Comparison of ENCODE assay signal across 8 cellular contexts in genomic region chr19:33819875-33820781, GRCh38. TPM values are rescaled to one million over a fixed set of nuclear protein-coding genes. Genes with fewer than 3 reads are reported as not detected.
DNase-seq lines count a peak whose midpoint lies in the region; ATAC-seq and TF ChIP-seq lines count a peak whose summit lies in the region.

No MANE protein-coding gene starts in this region.

- POLR2A ChIA-PET in activated CD8-positive, alpha-beta T cell treated with anti-CD3 and anti-CD28 coated beads, Interleukin-2, amount 10 ng/mL, durations not matched to agents 7 days and 5 days (lab: Charles Lee), result no interaction called here

- peaks cover 18% of the 10 kb centered on the region for H3K27me3 Mint-ChIP-seq in activated CD8-positive, alpha-beta T cell treated with anti-CD3 and anti-CD28 coated beads, Interleukin-2, amount 10 ng/mL, durations not matched to agents 7 days and 5 days (ENCODE audit: low read depth)

- H3K36me3 Mint-ChIP-seq in activated CD8-positive, alpha-beta T cell treated with anti-CD3 and anti-CD28 coated beads, Interleukin-2, amount 10 ng/mL, durations not matched to agents 7 days and 5 days (ENCODE audit: low read depth), result no peaks in the 10 kb centered on the region

- no peaks in the 10 kb centered on the region for H3K36me3 ChIP-seq in mucosa of descending colon (ENCODE audit: low read depth)

- no peaks in the 10 kb centered on the region for H3K9me3 ChIP-seq in mucosa of descending colon

- H3K9me3 Mint-ChIP-seq in activated CD8-positive, alpha-beta T cell treated with anti-CD3 and anti-CD28 coated beads, Interleukin-2, amount 10 ng/mL, durations not matched to agents 7 days and 5 days (ENCODE audit: insufficient read depth), result no peaks in the 10 kb centered on the region

- peak overlapping the region; percentile 70 for H3K4me3 Mint-ChIP-seq in activated CD8-positive, alpha-beta T cell treated with anti-CD3 and anti-CD28 coated beads, Interleukin-2, amount 10 ng/mL, durations not matched to agents 7 days and 5 days

- DNase-seq in NCI-H1105 treated with DMSO at 0.1 percent for 48 hours (lab: John Stamatoyannopoulos, UW) (peak; percentile 32), epithelial cell of esophagus (ENCODE audit: low read depth) (peak; percentile 99), mucosa of descending colon (peak; percentile 80 to 89 (median 85))
- peak; percentile 76 for DNase-seq in activated CD8-positive, alpha-beta T cell treated with anti-CD3 and anti-CD28 coated beads, Interleukin-2, amount 10 ng/mL, durations not matched to agents 7 days and 5 days
- DNase-seq in stimulated activated naive CD4-positive, alpha-beta T cell treated with Interleukin-2 at 50 U/mL for 16 hours (lab: John Stamatoyannopoulos, UW), result peak; percentile 53

- peak overlapping the region; percentile 32 for H3K4me3 ChIP-seq in epithelial cell of esophagus (ENCODE audit: low read length)
- H3K4me3 ChIP-seq in mucosa of descending colon, result no peak overlapping the region

- peak; percentile 81 for ATAC-seq in activated CD8-positive, alpha-beta T cell treated with anti-CD3 and anti-CD28 coated beads, Interleukin-2, amount 10 ng/mL, durations not matched to agents 7 days and 5 days
- peak; percentile 94 for ATAC-seq in mucosa of descending colon
- no peak for ATAC-seq in HG02870 (IDR thresholded peaks at IDR 0.05; ENCODE audit: unreplicated experiment)
- no peak for ATAC-seq in HG02852 (IDR thresholded peaks at IDR 0.05; ENCODE audit: unreplicated experiment)

- peaks cover 11% of the 10 kb centered on the region for H3K4me1 ChIP-seq in mucosa of descending colon (ENCODE audit: low read depth)

- H3K4me1 Mint-ChIP-seq in activated CD8-positive, alpha-beta T cell treated with anti-CD3 and anti-CD28 coated beads, Interleukin-2, amount 10 ng/mL, durations not matched to agents 7 days and 5 days (ENCODE audit: low read depth), result peaks cover 27% of the 10 kb centered on the region

- peak overlapping the region; percentile 57 for H3K27ac Mint-ChIP-seq in activated CD8-positive, alpha-beta T cell treated with anti-CD3 and anti-CD28 coated beads, Interleukin-2, amount 10 ng/mL, durations not matched to agents 7 days and 5 days

- CTCF ChIA-PET in activated CD8-positive, alpha-beta T cell treated with anti-CD3 and anti-CD28 coated beads, Interleukin-2, amount 10 ng/mL, durations not matched to agents 7 days and 5 days (lab: Charles Lee), result interaction anchor here (1.1 to 3.4 kb wide), 5 partner anchors 15 to 222 kb away, joined by 3 to 19 read pairs (median 4); no protein-coding TSS in a partner anchor

- TF ChIP-seq CTCF in GM12873 (IDR thresholded peaks at IDR 0.05; ENCODE audit: insufficient read depth, low read depth, low read length, missing control alignments) (peak; percentile 1), epithelial cell of esophagus (IDR thresholded peaks at IDR 0.05; ENCODE audit: insufficient read depth, low read depth, low read length, missing control alignments) (no peak), mucosa of descending colon (IDR thresholded peaks at IDR 0.05) (no peak)

- intact Hi-C loops in mucosa of descending colon (cut with DNase I, micrococcal nuclease), result no loop called here

RNA-seq across cellular contexts. Expression of gene KCTD15, which starts 23.5 kb away (rescaled TPM):
- total RNA-seq in activated CD8-positive, alpha-beta T cell treated with anti-CD3 and anti-CD28 coated beads, Interleukin-2, amount 10 ng/mL, durations not matched to agents 7 days and 5 days, result under 1 TPM; 0.42 TPM
- 10 to 100 TPM in 2 of 3 donors, 1 to 10 TPM in 1; 8.0 to 42.3 (median 10.1) TPM for total RNA-seq in mucosa of descending colon

Comparison
In these comparisons a context has a peak if more than half of its experiments do, and no peak if none do; other contexts are left out.
1. DNase-seq: peak in every context shown above with its lines; median percentile 99 in epithelial cell of esophagus; 85 in mucosa of descending colon; 76 in activated CD8-positive, alpha-beta T cell treated with anti-CD3 and anti-CD28 coated beads, Interleukin-2, amount 10 ng/mL, durations not matched to agents 7 days and 5 days; 53 in stimulated activated naive CD4-positive, alpha-beta T cell treated with Interleukin-2 at 50 U/mL for 16 hours; 32 in NCI-H1105 treated with DMSO at 0.1 percent for 48 hours.
2. ATAC-seq: peak in activated CD8-positive, alpha-beta T cell treated with anti-CD3 and anti-CD28 coated beads, Interleukin-2, amount 10 ng/mL, durations not matched to agents 7 days and 5 days (single experiment) and mucosa of descending colon (single experiment); none in HG02870 (single experiment) and HG02852 (single experiment).
3. RNA of gene KCTD15, which starts 23.5 kb away (total RNA-seq): 8.0 to 42.3 TPM in mucosa of descending colon; 0.42 TPM in activated CD8-positive, alpha-beta T cell treated with anti-CD3 and anti-CD28 coated beads, Interleukin-2, amount 10 ng/mL, durations not matched to agents 7 days and 5 days; every median in the first group is over 4 times any median in the second.